1 cellular context compared by ENCODE assay signal in the genomic region with DNA sequence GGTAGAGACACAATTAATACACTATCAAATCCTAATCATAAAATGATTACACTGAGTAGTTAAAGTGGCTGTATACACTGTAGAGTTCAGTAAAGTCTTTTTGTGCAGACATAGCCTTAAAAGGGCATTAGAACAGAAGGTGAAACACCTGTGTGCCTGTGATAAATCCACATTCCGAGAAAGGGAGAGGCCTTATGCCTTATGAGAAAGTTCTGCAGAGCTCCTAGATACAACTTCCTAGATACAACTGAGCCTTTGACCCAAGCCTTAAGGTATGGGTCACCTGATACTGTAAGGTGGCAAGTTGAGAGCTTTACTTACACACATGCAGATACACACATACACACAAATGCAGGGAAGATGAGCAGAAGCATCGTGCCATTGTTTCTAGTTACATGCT.
TF ChIP-seq lines count a peak whose summit lies in the region.

No MANE protein-coding gene starts in this region.

TF ChIP-seq in IMR-90, 13 proteins besides CTCF, POLR2A, EP300 and RAD21:
- no peak for TF ChIP-seq CHD1 (IDR thresholded peaks at IDR 0.05; ENCODE audit: low read depth, low read length)
- TF ChIP-seq, protein P1, sequence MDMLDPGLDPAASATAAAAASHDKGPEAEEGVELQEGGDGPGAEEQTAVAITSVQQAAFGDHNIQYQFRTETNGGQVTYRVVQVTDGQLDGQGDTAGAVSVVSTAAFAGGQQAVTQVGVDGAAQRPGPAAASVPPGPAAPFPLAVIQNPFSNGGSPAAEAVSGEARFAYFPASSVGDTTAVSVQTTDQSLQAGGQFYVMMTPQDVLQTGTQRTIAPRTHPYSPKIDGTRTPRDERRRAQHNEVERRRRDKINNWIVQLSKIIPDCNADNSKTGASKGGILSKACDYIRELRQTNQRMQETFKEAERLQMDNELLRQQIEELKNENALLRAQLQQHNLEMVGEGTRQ (IDR thresholded peaks at IDR 0.05; ENCODE audit: low read depth, low read length) = no peak
- TF ChIP-seq BHLHE40 (IDR thresholded peaks at IDR 0.05; ENCODE audit: low read depth, low read length) = no peak
- no peak for TF ChIP-seq FOS (IDR thresholded peaks at IDR 0.05; ENCODE audit: low read depth, low read length)
- no peak for TF ChIP-seq RCOR1 (IDR thresholded peaks at IDR 0.05; ENCODE audit: insufficient replicate concordance, low read length)
